Comparison of ENCODE assay signal across 8 cellular contexts in the genomic region with DNA sequence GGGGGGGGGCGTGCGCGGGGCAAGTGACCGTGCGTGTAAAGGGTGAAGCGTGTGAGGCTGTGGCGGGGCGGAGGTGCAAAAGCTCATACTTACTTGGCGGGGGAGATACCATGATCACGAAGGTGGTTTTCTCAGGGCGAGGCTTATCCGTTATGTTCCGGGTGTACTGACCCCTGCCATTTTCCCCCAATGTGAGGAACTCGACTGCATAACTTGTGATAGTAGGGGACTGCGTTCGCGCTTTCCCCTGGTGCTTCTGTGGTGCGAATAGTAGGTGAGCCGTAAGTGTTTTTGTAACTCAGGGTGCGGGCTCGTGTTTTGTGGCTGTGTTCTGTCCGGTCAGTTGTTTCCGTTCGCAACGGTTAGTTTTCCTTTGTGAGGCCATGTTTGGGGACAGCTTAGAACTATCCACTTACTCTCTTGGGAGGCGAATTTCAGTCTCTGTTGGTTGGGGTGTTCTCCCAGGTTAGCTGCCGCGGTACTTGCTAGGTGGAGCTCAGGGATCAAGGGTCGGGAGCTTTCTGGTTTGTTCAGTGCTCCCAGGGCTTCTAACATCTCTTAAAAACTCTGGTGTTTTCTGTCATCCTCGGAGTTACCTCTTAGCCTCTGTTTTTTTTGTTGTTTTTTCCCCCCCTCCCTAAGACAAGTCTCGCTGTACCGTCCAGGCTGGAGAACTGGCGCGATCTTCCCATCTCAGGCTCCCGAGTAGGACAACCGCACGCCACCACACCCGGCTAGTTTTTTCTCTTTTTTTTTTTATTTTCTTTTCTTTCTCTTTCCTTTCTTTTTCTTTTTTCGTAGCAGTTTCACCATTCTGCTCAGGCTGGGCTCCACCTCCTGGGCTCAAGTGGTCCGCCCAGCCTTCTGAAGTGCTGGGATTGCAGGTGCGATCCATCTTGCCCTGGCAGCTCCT. TPM values are rescaled to one million over a fixed set of nuclear protein-coding genes. Genes with fewer than 3 reads are reported as not detected.
DNase-seq lines count a peak whose midpoint lies in the region; ATAC-seq, FAIRE-seq and TF ChIP-seq lines count a peak whose summit lies in the region.
"Not testable (repeated sequence)": the region's sequence is repeated elsewhere in the genome, so short reads cannot be mapped to it uniquely, and the experiment has no call there.

No MANE protein-coding gene starts in this region.

- DNase-seq in AG04450 (ENCODE audit: low read depth, low spot score), result peak; percentile 98
- peak; percentile 98 for DNase-seq in NCI-H446 treated with DMSO at 0.1 percent for 48 hours (lab: John Stamatoyannopoulos, UW)
- peak; percentile 74 to 84 for DNase-seq in activated CD4-positive, alpha-beta T cell treated with anti-CD3 and anti-CD28 coated beads for 24 hours (ENCODE audit: low read depth in 2 of 2)
- DNase-seq in cerebellum (ENCODE audit: low spot score), result peak; percentile 83
- DNase-seq in iris pigment epithelial cell (ENCODE audit: low read depth), result peak; percentile 100
- peak; percentile 94 for DNase-seq in small intestine

- CTCF ChIA-PET in AG04450 (lab: Charles Lee), result not testable (repeated sequence)

- H3K4me1 ChIP-seq in small intestine (ENCODE audit: control insufficient read depth in 2 of 2, insufficient read depth in 1 of 2, low read depth in 1 of 2, low read length in 1 of 2), result not testable (repeated sequence)

- not testable (repeated sequence) for FAIRE-seq in small intestine (lab: Jason Lieb, UNC)

- H3K27me3 ChIP-seq in AG04450 (ENCODE audit: control insufficient read depth, insufficient read depth, low read length); small intestine (ENCODE audit: control insufficient read depth in 2 of 2, insufficient read depth in 2 of 2, low read length in 2 of 2): not testable (repeated sequence)

- H3K4me3 ChIP-seq in AG04450 (ENCODE audit: low read depth, low read length), result peak overlapping the region; percentile 59
- H3K4me3 ChIP-seq in small intestine (ENCODE audit: low read depth in 1 of 2, low read length in 2 of 2), result peak overlapping the region in 1 of 2 donors; percentile 48

- peak overlapping the region; percentile 80 for H3K27ac ChIP-seq in AG04450 (ENCODE audit: low read depth, low read length)
- H3K27ac ChIP-seq in small intestine (ENCODE audit: low read depth in 1 of 2, low read length in 1 of 2), result peak overlapping the region; percentile 80 to 89

- TF ChIP-seq CTCF in AG04450 (IDR thresholded peaks at IDR 0.05; ENCODE audit: low read depth, low read length), result not testable (repeated sequence)

- H3K36me3 ChIP-seq in small intestine (ENCODE audit: control insufficient read depth in 2 of 2, insufficient read depth in 2 of 2, low read length in 2 of 2), result not testable (repeated sequence)

- not testable (repeated sequence) for H3K9me3 ChIP-seq in AG04450 (ENCODE audit: control insufficient read depth, insufficient read depth, low read length); small intestine (ENCODE audit: control insufficient read depth, low read depth)

- 2 to 3% (median 3%) methylated on average over 32 to 41 of the region's 41 CpGs for WGBS in small intestine, 3 donors

- ATAC-seq in GM19043 (IDR thresholded peaks at IDR 0.05; ENCODE audit: low read depth, unreplicated experiment), result peak; percentile 92
- peak; percentile 84 for ATAC-seq in HG03159 (IDR thresholded peaks at IDR 0.05; ENCODE audit: unreplicated experiment)

- POLR2A ChIA-PET in AG04450 (lab: Yijun Ruan, JAX), result interaction anchor here (0.6 to 1.0 kb wide), 4 partner anchors 131 to 868 kb away, joined by 4 to 7 read pairs (median 6); no protein-coding TSS in a partner anchor

RNA-seq across cellular contexts. Expression of a gene that starts 39.3 kb away (rescaled TPM):
- not detected in 2 replicates for polyA plus RNA-seq in AG04450 (2011; rRNA removed)
- polyA minus RNA-seq in AG04450 (2011; rRNA and poly(A)+ RNA removed), result not detected in 2 replicates
- total RNA-seq in cerebellum, result 1.8 TPM
- not detected for polyA plus RNA-seq in small intestine

RNA-seq across cellular contexts. Expression of a gene that starts 48.7 kb away (rescaled TPM):
- polyA plus RNA-seq in AG04450 (2011; rRNA removed), result 56.2 and 59.8 TPM in 2 replicates
- 65.6 and 75.8 TPM in 2 replicates for polyA minus RNA-seq in AG04450 (2011; rRNA and poly(A)+ RNA removed)
- total RNA-seq in cerebellum, result 41.4 TPM
- polyA plus RNA-seq in small intestine, result 1 to 10 TPM; 2.4 to 6.9 (median 3.6) TPM
